Comparison of ENCODE assay signal across 8 cellular contexts in genomic region chr4:153683763-153684181, GRCh38. TPM values are rescaled to one million over a fixed set of nuclear protein-coding genes. Genes with fewer than 3 reads are reported as not detected.
A peak's percentile ranks its signal among the peaks of the same experiment; 100 is the strongest.
DNase-seq lines count a peak whose midpoint lies in the region; ATAC-seq and TF ChIP-seq lines count a peak whose summit lies in the region.

No MANE protein-coding gene starts in this region.

- peak overlapping the region; percentile 98 for H2AFZ ChIP-seq in GM23338

- H3K4me1 ChIP-seq in GM23338 (ENCODE audit: insufficient read depth) (peaks cover 4% of the 10 kb centered on the region), skeletal muscle tissue (ENCODE audit: control insufficient read depth in 3 of 3, insufficient read depth in 3 of 3, low read length in 3 of 3) (peaks cover 9 to 12% (median 11%) of the 10 kb centered on the region in 3 donors)

- H3K4me3 ChIP-seq in GM23338 (peak overlapping the region; percentile 79), iPS-18c (ENCODE audit: insufficient read depth, low read depth, low read length) (peak overlapping the region; percentile 67), skeletal muscle tissue (ENCODE audit: low read length in 3 of 3) (peak overlapping the region; percentile 59 to 70 (median 68))

- no peak for TF ChIP-seq CTCF in GM23338 (conservative IDR thresholded peaks at IDR 0.05; ENCODE audit: low read depth in 2 of 2)

- H3K9ac ChIP-seq in skeletal muscle tissue (ENCODE audit: low read depth in 1 of 3, low read length in 3 of 3), result peak overlapping the region in 2 of 3 donors; percentile 50 to 53

- H3K36me3 ChIP-seq in GM23338 (ENCODE audit: insufficient read depth) (no peaks in the 10 kb centered on the region), skeletal muscle tissue (ENCODE audit: control insufficient read depth in 3 of 3, insufficient read depth in 3 of 3, low read length in 3 of 3) (peaks cover 0 to 2% (median 0%) of the 10 kb centered on the region in 3 donors)

- intact Hi-C loops in activated T-helper 2 cell treated with anti-CD3 and anti-CD28 coated beads, Interferon-gamma antibody, Interleukin-2, Interleukin-4, amounts not matched to agents 10 μg/mL and 5 μg/mL and 100 μg/mL, durations not matched to agents 14 hours and 24 hours and 36 hours (cut with micrococcal nuclease), result no loop called here
- intact Hi-C loops in sciatic nerve (cut with DNase I), result no loop called here

- H3K9me2 ChIP-seq in GM23338 (ENCODE audit: insufficient read depth), result no peaks in the 10 kb centered on the region

- H3K27me3 ChIP-seq in GM23338 (ENCODE audit: insufficient read depth), result peaks cover 55% of the 10 kb centered on the region
- peaks cover 5 to 27% (median 18%) of the 10 kb centered on the region in 3 donors for H3K27me3 ChIP-seq in skeletal muscle tissue (ENCODE audit: control insufficient read depth in 3 of 3, insufficient read depth in 3 of 3, low read length in 3 of 3)

- H3K27ac ChIP-seq in GM23338 (ENCODE audit: low read depth), result no peak overlapping the region
- H3K27ac ChIP-seq in skeletal muscle tissue (ENCODE audit: low read depth, low read length), result no peak overlapping the region

- peak overlapping the region; percentile 78 for H3K4me2 ChIP-seq in GM23338

- peaks cover 8% of the 10 kb centered on the region for H3K9me3 ChIP-seq in iPS-18c (ENCODE audit: control insufficient read depth, insufficient read depth, low read length)
- H3K9me3 ChIP-seq in skeletal muscle tissue (ENCODE audit: control insufficient read depth in 3 of 3, low read length in 3 of 3), result no peaks in the 10 kb centered on the region

- H3K27me3 Mint-ChIP-seq in GM23338 (ENCODE audit: insufficient read depth, low read depth, poor library complexity), result peaks cover 37% of the 10 kb centered on the region
- peaks cover 41% of the 10 kb centered on the region for H3K27me3 Mint-ChIP-seq in activated T-helper 2 cell treated with anti-CD3 and anti-CD28 coated beads, Interferon-gamma antibody, Interleukin-2, Interleukin-4, amounts not matched to agents 10 μg/mL and 5 μg/mL and 100 μg/mL, durations not matched to agents 14 hours and 24 hours and 36 hours (ENCODE audit: low read depth)

- H3K4me1 Mint-ChIP-seq in GM23338, result peaks cover 9% of the 10 kb centered on the region
- peaks cover 11% of the 10 kb centered on the region for H3K4me1 Mint-ChIP-seq in activated T-helper 2 cell treated with anti-CD3 and anti-CD28 coated beads, Interferon-gamma antibody, Interleukin-2, Interleukin-4, amounts not matched to agents 10 μg/mL and 5 μg/mL and 100 μg/mL, durations not matched to agents 14 hours and 24 hours and 36 hours (ENCODE audit: low read depth)

- peaks cover 14% of the 10 kb centered on the region for H3K36me3 Mint-ChIP-seq in GM23338 (ENCODE audit: low read depth)
- peaks cover 9% of the 10 kb centered on the region for H3K36me3 Mint-ChIP-seq in activated T-helper 2 cell treated with anti-CD3 and anti-CD28 coated beads, Interferon-gamma antibody, Interleukin-2, Interleukin-4, amounts not matched to agents 10 μg/mL and 5 μg/mL and 100 μg/mL, durations not matched to agents 14 hours and 24 hours and 36 hours (ENCODE audit: low read depth)

- H3F3A ChIP-seq in GM23338 (replicated peaks; ENCODE audit: low read depth), result no peaks in the 10 kb centered on the region

- peak overlapping the region; percentile 78 for H3K4me3 Mint-ChIP-seq in GM23338
- H3K4me3 Mint-ChIP-seq in activated T-helper 2 cell treated with anti-CD3 and anti-CD28 coated beads, Interferon-gamma antibody, Interleukin-2, Interleukin-4, amounts not matched to agents 10 μg/mL and 5 μg/mL and 100 μg/mL, durations not matched to agents 14 hours and 24 hours and 36 hours (ENCODE audit: low read depth), result peak overlapping the region; percentile 56

- peaks cover 37% of the 10 kb centered on the region for H3K9me3 Mint-ChIP-seq in GM23338
- H3K9me3 Mint-ChIP-seq in activated T-helper 2 cell treated with anti-CD3 and anti-CD28 coated beads, Interferon-gamma antibody, Interleukin-2, Interleukin-4, amounts not matched to agents 10 μg/mL and 5 μg/mL and 100 μg/mL, durations not matched to agents 14 hours and 24 hours and 36 hours, result peaks cover 19% of the 10 kb centered on the region

- no peaks in the 10 kb centered on the region for H3K79me2 ChIP-seq in GM23338 (replicated peaks; ENCODE audit: insufficient read depth)

- DNase-seq in GM23338 (ENCODE audit: low spot score) (no peak), UCSD-AML1 (lab: John Stamatoyannopoulos, UW; ENCODE audit: unreplicated experiment) (no peak), foreskin melanocyte (no peak), sciatic nerve (ENCODE audit: low spot score) (no peak)
- DNase-seq in activated T-helper 2 cell treated with anti-CD3 and anti-CD28 coated beads, Interferon-gamma antibody, Interleukin-2, Interleukin-4, amounts not matched to agents 10 μg/mL and 5 μg/mL and 100 μg/mL, durations not matched to agents 14 hours and 24 hours and 36 hours (ENCODE audit: low spot score), result no peak

- H4K20me1 ChIP-seq in GM23338 (replicated peaks; ENCODE audit: insufficient read depth), result no peaks in the 10 kb centered on the region

- H3K27ac Mint-ChIP-seq in GM23338, result no peak overlapping the region
- no peak overlapping the region for H3K27ac Mint-ChIP-seq in activated T-helper 2 cell treated with anti-CD3 and anti-CD28 coated beads, Interferon-gamma antibody, Interleukin-2, Interleukin-4, amounts not matched to agents 10 μg/mL and 5 μg/mL and 100 μg/mL, durations not matched to agents 14 hours and 24 hours and 36 hours

- ATAC-seq in GM23338 (peak; percentile 71), sciatic nerve (no peak), HG02678 (IDR thresholded peaks at IDR 0.05; ENCODE audit: unreplicated experiment) (no peak)

TF ChIP-seq in GM23338, 12 proteins besides CTCF, POLR2A, EP300 and RAD21:
- TF ChIP-seq, protein P1, sequence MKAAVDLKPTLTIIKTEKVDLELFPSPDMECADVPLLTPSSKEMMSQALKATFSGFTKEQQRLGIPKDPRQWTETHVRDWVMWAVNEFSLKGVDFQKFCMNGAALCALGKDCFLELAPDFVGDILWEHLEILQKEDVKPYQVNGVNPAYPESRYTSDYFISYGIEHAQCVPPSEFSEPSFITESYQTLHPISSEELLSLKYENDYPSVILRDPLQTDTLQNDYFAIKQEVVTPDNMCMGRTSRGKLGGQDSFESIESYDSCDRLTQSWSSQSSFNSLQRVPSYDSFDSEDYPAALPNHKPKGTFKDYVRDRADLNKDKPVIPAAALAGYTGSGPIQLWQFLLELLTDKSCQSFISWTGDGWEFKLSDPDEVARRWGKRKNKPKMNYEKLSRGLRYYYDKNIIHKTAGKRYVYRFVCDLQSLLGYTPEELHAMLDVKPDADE (IDR thresholded peaks at IDR 0.05), result peak; percentile 17; the same call in 1 of the 2 replicates
- no peak for TF ChIP-seq REST (IDR thresholded peaks at IDR 0.05; ENCODE audit: unreplicated experiment)

RNA-seq across cellular contexts. Expression of gene TLR2, which starts 0.3 kb away (rescaled TPM):
- 1.2 and 2.1 TPM in 2 replicates for total RNA-seq in GM23338 (2014; rRNA removed; shearing (Covaris generic))
- polyA plus RNA-seq in GM23338 (2016; fragmentation: Nextera tagmentation; extraction: Ambion mirVana), result 0.37 and 0.63 TPM in 2 replicates
- total RNA-seq in activated T-helper 2 cell treated with anti-CD3 and anti-CD28 coated beads, Interferon-gamma antibody, Interleukin-2, Interleukin-4, amounts not matched to agents 10 μg/mL and 5 μg/mL and 100 μg/mL, durations not matched to agents 14 hours and 24 hours and 36 hours, result 0.25 and 1.1 TPM in 2 replicates
- total RNA-seq in skeletal muscle tissue (4.7 TPM), sciatic nerve (35.2 TPM)
